Comparison of ENCODE assay signal across 1 cellular context in the genomic region with DNA sequence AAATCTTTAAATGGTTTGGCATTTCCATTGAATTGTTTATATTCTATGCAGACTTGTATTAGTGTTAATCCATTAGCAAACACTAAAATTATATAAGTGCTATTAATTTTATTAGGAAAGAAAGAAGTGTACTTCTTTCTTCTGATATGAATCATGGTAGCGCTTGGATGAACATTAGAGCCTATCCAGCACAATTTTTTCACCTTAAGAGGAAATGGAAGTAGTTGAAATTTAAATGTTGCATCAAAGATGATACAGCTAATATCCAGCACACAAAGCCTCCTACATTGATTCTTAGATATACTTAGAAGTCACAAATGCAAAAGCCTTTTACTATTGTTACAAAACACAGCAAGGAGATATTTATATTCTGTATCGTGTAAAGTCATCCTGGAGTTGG.
TF ChIP-seq lines count a peak whose summit lies in the region.

No MANE protein-coding gene starts in this region.

TF ChIP-seq in HepG2, 621 proteins besides CTCF, POLR2A, EP300 and RAD21 (continued from another document):
- TF ChIP-seq, protein P1, sequence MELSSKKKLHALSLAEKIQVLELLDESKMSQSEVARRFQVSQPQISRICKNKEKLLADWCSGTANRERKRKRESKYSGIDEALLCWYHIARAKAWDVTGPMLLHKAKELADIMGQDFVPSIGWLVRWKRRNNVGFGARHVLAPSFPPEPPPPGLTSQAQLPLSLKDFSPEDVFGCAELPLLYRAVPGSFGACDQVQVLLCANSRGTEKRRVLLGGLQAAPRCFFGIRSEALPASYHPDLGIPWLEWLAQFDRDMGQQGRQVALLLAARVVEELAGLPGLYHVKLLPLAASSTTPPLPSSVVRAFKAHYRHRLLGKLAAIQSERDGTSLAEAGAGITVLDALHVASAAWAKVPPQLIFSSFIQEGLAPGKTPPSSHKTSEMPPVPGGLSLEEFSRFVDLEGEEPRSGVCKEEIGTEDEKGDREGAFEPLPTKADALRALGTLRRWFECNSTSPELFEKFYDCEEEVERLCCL (CRISPR knock-in tag; IDR thresholded peaks at IDR 0.05; ENCODE audit: borderline replicate concordance), result no peak
- no peak for TF ChIP-seq BORCS8-MEF2B (CRISPR knock-in tag; IDR thresholded peaks at IDR 0.05)
